7 cellular contexts compared by ENCODE assay signal in genomic region chr5:143762636-143763035, GRCh38. TPM values are rescaled to one million over a fixed set of nuclear protein-coding genes. Genes with fewer than 3 reads are reported as not detected.
"Had no signal": no experiment of that assay in that cellular context is flagged by ENCODE, and none has a peak within 500 bp of the region (broad histone marks: within the 10 kb centered on the region; RNA-seq: fewer than 3 reads in every experiment).

No MANE protein-coding gene starts in this region.

- FAIRE-seq: G401.6, GM12878, GM12891, GM18507 had no signal

- H3K4me3 ChIP-seq: GM12878 had no signal

- ATAC-seq: GM12878 had no signal

- DNase-seq: GDM1, GF-D8 had no signal

RNA-seq across cellular contexts. Expression of gene HMHB1, which starts 49.3 kb away (rescaled TPM):
- total RNA-seq: G401 had no signal
